2 cellular contexts compared by ENCODE assay signal in the genomic region with DNA sequence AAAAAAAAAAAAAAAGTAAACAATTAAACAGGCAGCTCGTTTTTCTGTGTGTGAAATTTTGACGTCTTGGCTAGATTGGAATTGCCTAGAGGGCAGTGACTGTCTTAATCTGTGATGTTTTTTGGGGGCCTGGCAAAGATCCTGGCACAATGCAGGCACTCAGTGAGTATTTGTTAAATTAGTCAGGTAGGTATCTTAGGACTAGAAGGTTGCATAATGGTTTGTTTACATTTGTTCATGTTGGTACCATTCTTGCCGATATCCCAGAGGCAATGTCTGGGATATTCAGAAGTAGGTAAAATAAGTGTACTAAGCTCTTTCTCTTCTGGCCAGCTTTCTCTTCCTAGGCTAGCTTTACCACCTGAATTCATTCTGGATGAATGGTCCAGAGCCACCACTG.
TF ChIP-seq lines count a peak whose summit lies in the region.

No MANE protein-coding gene starts in this region.

TF ChIP-seq in WTC11, 78 proteins besides CTCF, POLR2A, EP300 and RAD21:
- TF ChIP-seq, protein P1, sequence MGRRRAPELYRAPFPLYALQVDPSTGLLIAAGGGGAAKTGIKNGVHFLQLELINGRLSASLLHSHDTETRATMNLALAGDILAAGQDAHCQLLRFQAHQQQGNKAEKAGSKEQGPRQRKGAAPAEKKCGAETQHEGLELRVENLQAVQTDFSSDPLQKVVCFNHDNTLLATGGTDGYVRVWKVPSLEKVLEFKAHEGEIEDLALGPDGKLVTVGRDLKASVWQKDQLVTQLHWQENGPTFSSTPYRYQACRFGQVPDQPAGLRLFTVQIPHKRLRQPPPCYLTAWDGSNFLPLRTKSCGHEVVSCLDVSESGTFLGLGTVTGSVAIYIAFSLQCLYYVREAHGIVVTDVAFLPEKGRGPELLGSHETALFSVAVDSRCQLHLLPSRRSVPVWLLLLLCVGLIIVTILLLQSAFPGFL (CRISPR knock-in tag; IDR thresholded peaks at IDR 0.05; ENCODE audit: borderline replicate concordance), result no peak
- TF ChIP-seq, protein P2, sequence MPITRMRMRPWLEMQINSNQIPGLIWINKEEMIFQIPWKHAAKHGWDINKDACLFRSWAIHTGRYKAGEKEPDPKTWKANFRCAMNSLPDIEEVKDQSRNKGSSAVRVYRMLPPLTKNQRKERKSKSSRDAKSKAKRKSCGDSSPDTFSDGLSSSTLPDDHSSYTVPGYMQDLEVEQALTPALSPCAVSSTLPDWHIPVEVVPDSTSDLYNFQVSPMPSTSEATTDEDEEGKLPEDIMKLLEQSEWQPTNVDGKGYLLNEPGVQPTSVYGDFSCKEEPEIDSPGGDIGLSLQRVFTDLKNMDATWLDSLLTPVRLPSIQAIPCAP (CRISPR knock-in tag; IDR thresholded peaks at IDR 0.05), result no peak
- no peak for TF ChIP-seq MLX (CRISPR knock-in tag; IDR thresholded peaks at IDR 0.05)
- TF ChIP-seq PRRX2 (CRISPR knock-in tag; IDR thresholded peaks at IDR 0.05), result no peak

TF ChIP-seq in HepG2, 621 proteins besides CTCF, POLR2A, EP300 and RAD21 (continued from another document):
- TF ChIP-seq, protein P3, sequence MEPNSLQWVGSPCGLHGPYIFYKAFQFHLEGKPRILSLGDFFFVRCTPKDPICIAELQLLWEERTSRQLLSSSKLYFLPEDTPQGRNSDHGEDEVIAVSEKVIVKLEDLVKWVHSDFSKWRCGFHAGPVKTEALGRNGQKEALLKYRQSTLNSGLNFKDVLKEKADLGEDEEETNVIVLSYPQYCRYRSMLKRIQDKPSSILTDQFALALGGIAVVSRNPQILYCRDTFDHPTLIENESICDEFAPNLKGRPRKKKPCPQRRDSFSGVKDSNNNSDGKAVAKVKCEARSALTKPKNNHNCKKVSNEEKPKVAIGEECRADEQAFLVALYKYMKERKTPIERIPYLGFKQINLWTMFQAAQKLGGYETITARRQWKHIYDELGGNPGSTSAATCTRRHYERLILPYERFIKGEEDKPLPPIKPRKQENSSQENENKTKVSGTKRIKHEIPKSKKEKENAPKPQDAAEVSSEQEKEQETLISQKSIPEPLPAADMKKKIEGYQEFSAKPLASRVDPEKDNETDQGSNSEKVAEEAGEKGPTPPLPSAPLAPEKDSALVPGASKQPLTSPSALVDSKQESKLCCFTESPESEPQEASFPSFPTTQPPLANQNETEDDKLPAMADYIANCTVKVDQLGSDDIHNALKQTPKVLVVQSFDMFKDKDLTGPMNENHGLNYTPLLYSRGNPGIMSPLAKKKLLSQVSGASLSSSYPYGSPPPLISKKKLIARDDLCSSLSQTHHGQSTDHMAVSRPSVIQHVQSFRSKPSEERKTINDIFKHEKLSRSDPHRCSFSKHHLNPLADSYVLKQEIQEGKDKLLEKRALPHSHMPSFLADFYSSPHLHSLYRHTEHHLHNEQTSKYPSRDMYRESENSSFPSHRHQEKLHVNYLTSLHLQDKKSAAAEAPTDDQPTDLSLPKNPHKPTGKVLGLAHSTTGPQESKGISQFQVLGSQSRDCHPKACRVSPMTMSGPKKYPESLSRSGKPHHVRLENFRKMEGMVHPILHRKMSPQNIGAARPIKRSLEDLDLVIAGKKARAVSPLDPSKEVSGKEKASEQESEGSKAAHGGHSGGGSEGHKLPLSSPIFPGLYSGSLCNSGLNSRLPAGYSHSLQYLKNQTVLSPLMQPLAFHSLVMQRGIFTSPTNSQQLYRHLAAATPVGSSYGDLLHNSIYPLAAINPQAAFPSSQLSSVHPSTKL (CRISPR knock-in tag; IDR thresholded peaks at IDR 0.05), result 0 out of 2 replicates have a peak, but pooled peaks have one; percentile 9
- TF ChIP-seq SAP130 (CRISPR knock-in tag; IDR thresholded peaks at IDR 0.05; ENCODE audit: low read depth), result 0 out of 2 replicates have a peak, but pooled peaks have one; percentile 30
- TF ChIP-seq SOX13 (IDR thresholded peaks at IDR 0.05), result no peak
- 0 out of 4 replicates have a peak, but pooled peaks of 1 of the 2 experiments have one; percentile 11 for TF ChIP-seq SOX13 (CRISPR knock-in tag; conservative IDR thresholded peaks at IDR 0.05 in 1 of 2, IDR thresholded peaks at IDR 0.05 in 1 of 2)
- TF ChIP-seq JARID2 (CRISPR knock-in tag; IDR thresholded peaks at IDR 0.05; ENCODE audit: insufficient replicate concordance), result no peak
- peak; percentile 78 for TF ChIP-seq CEBPG (CRISPR knock-in tag; IDR thresholded peaks at IDR 0.05)
- TF ChIP-seq HNRNPH1 (optimal IDR thresholded peaks at IDR 0.05; ENCODE audit: low read depth, low read length), result no peak
- no peak for TF ChIP-seq ZNF597 (CRISPR knock-in tag; IDR thresholded peaks at IDR 0.05)
- TF ChIP-seq GATAD1 (CRISPR knock-in tag; IDR thresholded peaks at IDR 0.05), result 0 out of 2 replicates have a peak, but pooled peaks have one; percentile 31
- TF ChIP-seq GATAD2A (CRISPR knock-in tag; IDR thresholded peaks at IDR 0.05), result peak; percentile 45; the same call in 1 of the 2 replicates
- TF ChIP-seq TEF (CRISPR knock-in tag; IDR thresholded peaks at IDR 0.05), result peak; percentile 82; the same call in 1 of the 2 replicates
- 0 out of 2 replicates have a peak, but pooled peaks have one; percentile 3 for TF ChIP-seq GABPB1 (CRISPR knock-in tag; IDR thresholded peaks at IDR 0.05)
- TF ChIP-seq FOXA1 (IDR thresholded peaks at IDR 0.05), result no peak
- TF ChIP-seq FOXA1 (CRISPR knock-in tag; IDR thresholded peaks at IDR 0.05), result peak; percentile 57; the same call in 1 of the 2 replicates
